ENCODE assay signal across 1 cellular context in the genomic region with DNA sequence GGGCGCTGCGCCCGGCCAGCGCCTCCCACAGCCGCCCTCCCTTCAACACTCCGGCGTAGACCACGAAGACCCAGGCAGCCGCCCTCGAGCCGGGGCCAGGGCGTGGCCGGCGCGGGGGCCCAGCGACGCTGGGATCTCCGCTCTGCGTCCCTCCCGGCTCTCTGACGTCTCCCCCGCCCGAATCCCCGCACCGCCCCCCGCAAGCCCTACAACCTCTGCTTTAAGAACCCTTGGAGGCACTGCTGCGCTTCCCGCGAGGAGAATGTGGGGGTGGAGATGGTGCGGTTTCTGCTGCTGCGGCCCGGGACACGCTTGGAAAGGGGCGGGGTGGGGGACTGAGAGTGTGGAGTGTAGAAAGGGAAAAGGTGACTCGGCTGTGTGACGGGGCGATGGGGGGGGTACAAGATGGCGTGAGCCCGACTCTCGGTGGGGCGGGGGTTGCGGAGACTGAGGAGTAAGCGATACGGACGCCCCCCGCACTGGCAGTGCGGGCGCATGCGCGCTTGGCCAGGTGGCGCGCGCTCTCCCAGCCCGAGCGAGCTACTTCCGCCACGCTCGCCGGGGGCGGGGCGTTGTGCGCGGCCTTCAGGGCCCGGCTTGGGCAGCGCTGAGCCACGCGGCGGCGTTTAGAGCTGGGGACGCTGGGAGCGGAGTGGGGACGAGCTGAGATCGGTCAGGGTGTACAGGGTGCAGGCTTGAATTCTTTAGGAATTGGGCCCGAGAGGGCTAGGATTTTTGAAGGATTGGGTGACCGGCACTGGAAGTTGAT.
TF ChIP-seq lines count a peak whose summit lies in the region.

TSS of gene SUPT3H (minus strand) at position 380 of the 769 bp plus-strand sequence.

TF ChIP-seq in HepG2, 621 proteins besides CTCF, POLR2A, EP300 and RAD21 (continued from another document and continues in another):
- TF ChIP-seq AFF4 (CRISPR knock-in tag; IDR thresholded peaks at IDR 0.05) (no peak), FOXM1 (CRISPR knock-in tag; IDR thresholded peaks at IDR 0.05) (0 out of 2 replicates have a peak, but pooled peaks have one; percentile 62), CHD4 (IDR thresholded peaks at IDR 0.05; ENCODE audit: borderline replicate concordance, low read length) (peak; percentile 43; the same call in 1 of the 2 replicates), CREB1 (IDR thresholded peaks at IDR 0.05) (peak; percentile 65), CREB1 (CRISPR knock-in tag; IDR thresholded peaks at IDR 0.05) (peak; percentile 52; the same call in 1 of the 2 replicates), LRRFIP1 (CRISPR knock-in tag; conservative IDR thresholded peaks at IDR 0.05) (no peak; the same call in 1 of the 2 replicates), SPEN (CRISPR knock-in tag; IDR thresholded peaks at IDR 0.05; ENCODE audit: low read depth) (peak; percentile 90), ATM (IDR thresholded peaks at IDR 0.05; ENCODE audit: borderline replicate concordance) (no peak), ZNF138 (CRISPR knock-in tag; IDR thresholded peaks at IDR 0.05; ENCODE audit: low read depth) (peak; percentile 88), ZFX (CRISPR knock-in tag; IDR thresholded peaks at IDR 0.05; ENCODE audit: low read depth) (peak; percentile 98), MATR3 (CRISPR knock-in tag; IDR thresholded peaks at IDR 0.05) (no peak), NCOA5 (CRISPR knock-in tag; IDR thresholded peaks at IDR 0.05) (0 out of 2 replicates have a peak, but pooled peaks have one; percentile 42), FOXK1 (CRISPR knock-in tag; IDR thresholded peaks at IDR 0.05; ENCODE audit: borderline replicate concordance, low read depth) (peak; percentile 83), JARID2 (CRISPR knock-in tag; IDR thresholded peaks at IDR 0.05; ENCODE audit: insufficient replicate concordance) (peak; percentile 44), PHB2 (IDR thresholded peaks at IDR 0.05; ENCODE audit: partially characterized antibody) (no peak), CCAR2 (optimal IDR thresholded peaks at IDR 0.05; ENCODE audit: low read depth, low read length) (no peak), ZNF263 (CRISPR knock-in tag; IDR thresholded peaks at IDR 0.05) (peak; percentile 70), ZNF225 (CRISPR knock-in tag; IDR thresholded peaks at IDR 0.05) (peak; percentile 97), ZUFSP (CRISPR knock-in tag; IDR thresholded peaks at IDR 0.05; ENCODE audit: borderline replicate concordance) (no peak), ZNF552 (CRISPR knock-in tag; IDR thresholded peaks at IDR 0.05; ENCODE audit: borderline replicate concordance) (no peak)
- TF ChIP-seq, protein P1, sequence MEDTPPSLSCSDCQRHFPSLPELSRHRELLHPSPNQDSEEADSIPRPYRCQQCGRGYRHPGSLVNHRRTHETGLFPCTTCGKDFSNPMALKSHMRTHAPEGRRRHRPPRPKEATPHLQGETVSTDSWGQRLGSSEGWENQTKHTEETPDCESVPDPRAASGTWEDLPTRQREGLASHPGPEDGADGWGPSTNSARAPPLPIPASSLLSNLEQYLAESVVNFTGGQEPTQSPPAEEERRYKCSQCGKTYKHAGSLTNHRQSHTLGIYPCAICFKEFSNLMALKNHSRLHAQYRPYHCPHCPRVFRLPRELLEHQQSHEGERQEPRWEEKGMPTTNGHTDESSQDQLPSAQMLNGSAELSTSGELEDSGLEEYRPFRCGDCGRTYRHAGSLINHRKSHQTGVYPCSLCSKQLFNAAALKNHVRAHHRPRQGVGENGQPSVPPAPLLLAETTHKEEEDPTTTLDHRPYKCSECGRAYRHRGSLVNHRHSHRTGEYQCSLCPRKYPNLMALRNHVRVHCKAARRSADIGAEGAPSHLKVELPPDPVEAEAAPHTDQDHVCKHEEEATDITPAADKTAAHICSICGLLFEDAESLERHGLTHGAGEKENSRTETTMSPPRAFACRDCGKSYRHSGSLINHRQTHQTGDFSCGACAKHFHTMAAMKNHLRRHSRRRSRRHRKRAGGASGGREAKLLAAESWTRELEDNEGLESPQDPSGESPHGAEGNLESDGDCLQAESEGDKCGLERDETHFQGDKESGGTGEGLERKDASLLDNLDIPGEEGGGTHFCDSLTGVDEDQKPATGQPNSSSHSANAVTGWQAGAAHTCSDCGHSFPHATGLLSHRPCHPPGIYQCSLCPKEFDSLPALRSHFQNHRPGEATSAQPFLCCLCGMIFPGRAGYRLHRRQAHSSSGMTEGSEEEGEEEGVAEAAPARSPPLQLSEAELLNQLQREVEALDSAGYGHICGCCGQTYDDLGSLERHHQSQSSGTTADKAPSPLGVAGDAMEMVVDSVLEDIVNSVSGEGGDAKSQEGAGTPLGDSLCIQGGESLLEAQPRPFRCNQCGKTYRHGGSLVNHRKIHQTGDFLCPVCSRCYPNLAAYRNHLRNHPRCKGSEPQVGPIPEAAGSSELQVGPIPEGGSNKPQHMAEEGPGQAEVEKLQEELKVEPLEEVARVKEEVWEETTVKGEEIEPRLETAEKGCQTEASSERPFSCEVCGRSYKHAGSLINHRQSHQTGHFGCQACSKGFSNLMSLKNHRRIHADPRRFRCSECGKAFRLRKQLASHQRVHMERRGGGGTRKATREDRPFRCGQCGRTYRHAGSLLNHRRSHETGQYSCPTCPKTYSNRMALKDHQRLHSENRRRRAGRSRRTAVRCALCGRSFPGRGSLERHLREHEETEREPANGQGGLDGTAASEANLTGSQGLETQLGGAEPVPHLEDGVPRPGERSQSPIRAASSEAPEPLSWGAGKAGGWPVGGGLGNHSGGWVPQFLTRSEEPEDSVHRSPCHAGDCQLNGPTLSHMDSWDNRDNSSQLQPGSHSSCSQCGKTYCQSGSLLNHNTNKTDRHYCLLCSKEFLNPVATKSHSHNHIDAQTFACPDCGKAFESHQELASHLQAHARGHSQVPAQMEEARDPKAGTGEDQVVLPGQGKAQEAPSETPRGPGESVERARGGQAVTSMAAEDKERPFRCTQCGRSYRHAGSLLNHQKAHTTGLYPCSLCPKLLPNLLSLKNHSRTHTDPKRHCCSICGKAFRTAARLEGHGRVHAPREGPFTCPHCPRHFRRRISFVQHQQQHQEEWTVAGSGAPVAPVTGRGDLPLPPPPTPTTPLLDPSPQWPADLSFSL (CRISPR knock-in tag; IDR thresholded peaks at IDR 0.05): peak; percentile 52; the same call in 1 of the 2 replicates
- TF ChIP-seq, protein P2, sequence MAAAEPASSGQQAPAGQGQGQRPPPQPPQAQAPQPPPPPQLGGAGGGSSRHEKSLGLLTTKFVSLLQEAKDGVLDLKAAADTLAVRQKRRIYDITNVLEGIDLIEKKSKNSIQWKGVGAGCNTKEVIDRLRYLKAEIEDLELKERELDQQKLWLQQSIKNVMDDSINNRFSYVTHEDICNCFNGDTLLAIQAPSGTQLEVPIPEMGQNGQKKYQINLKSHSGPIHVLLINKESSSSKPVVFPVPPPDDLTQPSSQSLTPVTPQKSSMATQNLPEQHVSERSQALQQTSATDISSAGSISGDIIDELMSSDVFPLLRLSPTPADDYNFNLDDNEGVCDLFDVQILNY (CRISPR knock-in tag; conservative IDR thresholded peaks at IDR 0.05): peak; percentile 30; the same call in 1 of the 2 replicates
- TF ChIP-seq, protein P3, sequence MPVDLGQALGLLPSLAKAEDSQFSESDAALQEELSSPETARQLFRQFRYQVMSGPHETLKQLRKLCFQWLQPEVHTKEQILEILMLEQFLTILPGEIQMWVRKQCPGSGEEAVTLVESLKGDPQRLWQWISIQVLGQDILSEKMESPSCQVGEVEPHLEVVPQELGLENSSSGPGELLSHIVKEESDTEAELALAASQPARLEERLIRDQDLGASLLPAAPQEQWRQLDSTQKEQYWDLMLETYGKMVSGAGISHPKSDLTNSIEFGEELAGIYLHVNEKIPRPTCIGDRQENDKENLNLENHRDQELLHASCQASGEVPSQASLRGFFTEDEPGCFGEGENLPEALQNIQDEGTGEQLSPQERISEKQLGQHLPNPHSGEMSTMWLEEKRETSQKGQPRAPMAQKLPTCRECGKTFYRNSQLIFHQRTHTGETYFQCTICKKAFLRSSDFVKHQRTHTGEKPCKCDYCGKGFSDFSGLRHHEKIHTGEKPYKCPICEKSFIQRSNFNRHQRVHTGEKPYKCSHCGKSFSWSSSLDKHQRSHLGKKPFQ (CRISPR knock-in tag; IDR thresholded peaks at IDR 0.05; ENCODE audit: insufficient replicate concordance): no peak
- TF ChIP-seq, protein P4, sequence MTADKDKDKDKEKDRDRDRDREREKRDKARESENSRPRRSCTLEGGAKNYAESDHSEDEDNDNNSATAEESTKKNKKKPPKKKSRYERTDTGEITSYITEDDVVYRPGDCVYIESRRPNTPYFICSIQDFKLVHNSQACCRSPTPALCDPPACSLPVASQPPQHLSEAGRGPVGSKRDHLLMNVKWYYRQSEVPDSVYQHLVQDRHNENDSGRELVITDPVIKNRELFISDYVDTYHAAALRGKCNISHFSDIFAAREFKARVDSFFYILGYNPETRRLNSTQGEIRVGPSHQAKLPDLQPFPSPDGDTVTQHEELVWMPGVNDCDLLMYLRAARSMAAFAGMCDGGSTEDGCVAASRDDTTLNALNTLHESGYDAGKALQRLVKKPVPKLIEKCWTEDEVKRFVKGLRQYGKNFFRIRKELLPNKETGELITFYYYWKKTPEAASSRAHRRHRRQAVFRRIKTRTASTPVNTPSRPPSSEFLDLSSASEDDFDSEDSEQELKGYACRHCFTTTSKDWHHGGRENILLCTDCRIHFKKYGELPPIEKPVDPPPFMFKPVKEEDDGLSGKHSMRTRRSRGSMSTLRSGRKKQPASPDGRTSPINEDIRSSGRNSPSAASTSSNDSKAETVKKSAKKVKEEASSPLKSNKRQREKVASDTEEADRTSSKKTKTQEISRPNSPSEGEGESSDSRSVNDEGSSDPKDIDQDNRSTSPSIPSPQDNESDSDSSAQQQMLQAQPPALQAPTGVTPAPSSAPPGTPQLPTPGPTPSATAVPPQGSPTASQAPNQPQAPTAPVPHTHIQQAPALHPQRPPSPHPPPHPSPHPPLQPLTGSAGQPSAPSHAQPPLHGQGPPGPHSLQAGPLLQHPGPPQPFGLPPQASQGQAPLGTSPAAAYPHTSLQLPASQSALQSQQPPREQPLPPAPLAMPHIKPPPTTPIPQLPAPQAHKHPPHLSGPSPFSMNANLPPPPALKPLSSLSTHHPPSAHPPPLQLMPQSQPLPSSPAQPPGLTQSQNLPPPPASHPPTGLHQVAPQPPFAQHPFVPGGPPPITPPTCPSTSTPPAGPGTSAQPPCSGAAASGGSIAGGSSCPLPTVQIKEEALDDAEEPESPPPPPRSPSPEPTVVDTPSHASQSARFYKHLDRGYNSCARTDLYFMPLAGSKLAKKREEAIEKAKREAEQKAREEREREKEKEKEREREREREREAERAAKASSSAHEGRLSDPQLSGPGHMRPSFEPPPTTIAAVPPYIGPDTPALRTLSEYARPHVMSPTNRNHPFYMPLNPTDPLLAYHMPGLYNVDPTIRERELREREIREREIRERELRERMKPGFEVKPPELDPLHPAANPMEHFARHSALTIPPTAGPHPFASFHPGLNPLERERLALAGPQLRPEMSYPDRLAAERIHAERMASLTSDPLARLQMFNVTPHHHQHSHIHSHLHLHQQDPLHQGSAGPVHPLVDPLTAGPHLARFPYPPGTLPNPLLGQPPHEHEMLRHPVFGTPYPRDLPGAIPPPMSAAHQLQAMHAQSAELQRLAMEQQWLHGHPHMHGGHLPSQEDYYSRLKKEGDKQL (CRISPR knock-in tag; IDR thresholded peaks at IDR 0.05; ENCODE audit: low read depth): no peak
